In genomic region chr11:102323542-102324261, GRCh38 we compare ENCODE assay signal across 15 cellular contexts. TPM values are rescaled to one million over a fixed set of nuclear protein-coding genes. Genes with fewer than 3 reads are reported as not detected.
DNase-seq lines count a peak whose midpoint lies in the region; ATAC-seq and TF ChIP-seq lines count a peak whose summit lies in the region.
"Had no signal": no experiment of that assay in that cellular context is flagged by ENCODE, and none has a peak within 500 bp of the region (broad histone marks: within the 10 kb centered on the region; RNA-seq: fewer than 3 reads in every experiment).

No MANE protein-coding gene starts in this region.

- ATAC-seq in activated T-helper 17 cell treated with anti-CD3 and anti-CD28 coated beads, Interleukin-2, amount 50 U/mL, for 72 hours (replicated peaks): no peak
- ATAC-seq in gastroesophageal sphincter: peak; percentile 57
- no peak for ATAC-seq in WTC11
- ATAC-seq: HCT116 had no signal

- no peak for TF ChIP-seq EP300 in gastroesophageal sphincter (IDR thresholded peaks at IDR 0.05)

- H3K4me1 ChIP-seq in gastroesophageal sphincter: peaks cover 0 to 52% (median 8%) of the 10 kb centered on the region in 3 donors

- no peak for TF ChIP-seq POLR2A in gastroesophageal sphincter (IDR thresholded peaks at IDR 0.05)

- peaks cover 0 to 24% of the 10 kb centered on the region in 2 donors for H3K36me3 ChIP-seq in gastroesophageal sphincter

- H3K4me3 ChIP-seq in AG10803 (ENCODE audit: low read length): no peak overlapping the region
- no peak overlapping the region for H3K4me3 ChIP-seq in gastroesophageal sphincter
- H3K4me3 ChIP-seq: vagina had no signal

- POLR2A ChIA-PET in WTC11 (lab: Charles Lee): no interaction called here

- no peaks in the 10 kb centered on the region for H3K27me3 ChIP-seq in gastroesophageal sphincter
- H3K27me3 ChIP-seq: vagina had no signal

- peak overlapping the region; percentile 62 for H3K27ac Mint-ChIP-seq in activated T-helper 17 cell treated with anti-CD3 and anti-CD28 coated beads, Interleukin-2, amount 50 U/mL, for 72 hours
- no peak overlapping the region for H3K27ac Mint-ChIP-seq in WTC11

- H3K9me3 Mint-ChIP-seq in activated T-helper 17 cell treated with anti-CD3 and anti-CD28 coated beads, Interleukin-2, amount 50 U/mL, for 72 hours: no peaks in the 10 kb centered on the region
- H3K9me3 Mint-ChIP-seq in WTC11: no peaks in the 10 kb centered on the region
- H3K9me3 Mint-ChIP-seq: activated CD4-positive, alpha-beta T cell treated with anti-CD3 and anti-CD28 coated beads, Interleukin-2, amount 10 ng/mL, durations not matched to agents 7 days and 5 days; activated naive CD8-positive, alpha-beta T cell treated with anti-CD3 and anti-CD28 coated beads, Interleukin-2, amount 10 ng/mL, durations not matched to agents 7 days and 5 days; naive B cell had no signal

- H3K4me3 Mint-ChIP-seq in activated T-helper 17 cell treated with anti-CD3 and anti-CD28 coated beads, Interleukin-2, amount 50 U/mL, for 72 hours: peak overlapping the region; percentile 47
- no peak overlapping the region for H3K4me3 Mint-ChIP-seq in WTC11

- 87 to 89% methylated on average over 1 of the region's 1 CpG for WGBS in gastroesophageal sphincter (ENCODE audit: low coverage in 1 of 2), 2 donors

- no peak overlapping the region for H3K27ac ChIP-seq in gastroesophageal sphincter
- H3K27ac ChIP-seq: vagina had no signal

- TF ChIP-seq CTCF in AG10803 (conservative IDR thresholded peaks at IDR 0.05; ENCODE audit: low read length): no peak
- TF ChIP-seq CTCF in gastroesophageal sphincter (IDR thresholded peaks at IDR 0.05): no peak
- no peak for TF ChIP-seq CTCF in WTC11 (IDR thresholded peaks at IDR 0.05)

- H3K9me3 ChIP-seq in gastroesophageal sphincter: no peaks in the 10 kb centered on the region
- H3K9me3 ChIP-seq: vagina had no signal

- CTCF ChIA-PET in WTC11 (lab: Charles Lee): interaction anchor here (1.9 kb wide), 1 partner anchor 14 kb away, joined by 11 read pairs; no protein-coding TSS in a partner anchor

- H3K36me3 Mint-ChIP-seq in activated T-helper 17 cell treated with anti-CD3 and anti-CD28 coated beads, Interleukin-2, amount 50 U/mL, for 72 hours (ENCODE audit: low read depth): peaks cover 100% of the 10 kb centered on the region
- no peaks in the 10 kb centered on the region for H3K36me3 Mint-ChIP-seq in WTC11

- no peaks in the 10 kb centered on the region for H3K27me3 Mint-ChIP-seq in activated T-helper 17 cell treated with anti-CD3 and anti-CD28 coated beads, Interleukin-2, amount 50 U/mL, for 72 hours
- peaks cover 4% of the 10 kb centered on the region; the same call in 1 of the 2 replicates for H3K27me3 Mint-ChIP-seq in WTC11 (ENCODE audit: low read depth)
- H3K27me3 Mint-ChIP-seq: activated CD4-positive, alpha-beta T cell treated with anti-CD3 and anti-CD28 coated beads, Interleukin-2, amount 10 ng/mL, durations not matched to agents 7 days and 5 days; activated naive CD8-positive, alpha-beta T cell treated with anti-CD3 and anti-CD28 coated beads, Interleukin-2, amount 10 ng/mL, durations not matched to agents 7 days and 5 days; naive B cell had no signal

- H3K4me1 Mint-ChIP-seq in activated T-helper 17 cell treated with anti-CD3 and anti-CD28 coated beads, Interleukin-2, amount 50 U/mL, for 72 hours: peaks cover 17% of the 10 kb centered on the region
- H3K4me1 Mint-ChIP-seq in WTC11: no peaks in the 10 kb centered on the region

- peak; percentile 78 for DNase-seq in AG10803 (ENCODE audit: low read depth)
- peak; percentile 83 for DNase-seq in HCEC 1CT
- DNase-seq in amniotic stem cell (lab: John Stamatoyannopoulos, UW): no peak
- DNase-seq in NCI-H345 treated with DMSO at 0.1 percent for 48 hours (lab: John Stamatoyannopoulos, UW; ENCODE audit: unreplicated experiment): no peak
- DNase-seq in WTC11 (ENCODE audit: low spot score): no peak
- no peak for DNase-seq in stimulated activated CD4-positive, alpha-beta T cell treated with anti-CD3 and anti-CD28 coated beads, Interleukin-1b, Interleukin-23, amount 100 ng/mL, for 48 hours
- DNase-seq: activated CD4-positive, alpha-beta T cell treated with anti-CD3 and anti-CD28 coated beads, Interleukin-2, amount 10 ng/mL, durations not matched to agents 7 days and 5 days; activated naive CD8-positive, alpha-beta T cell treated with anti-CD3 and anti-CD28 coated beads, Interleukin-2, amount 10 ng/mL, durations not matched to agents 7 days and 5 days; naive B cell; NCI-H446 treated with DMSO at 0.1 percent for 48 hours; SIG-M5 had no signal

TF ChIP-seq in WTC11, 78 proteins besides CTCF, POLR2A, EP300 and RAD21 (continues in another document):
- TF ChIP-seq ZNF423 (CRISPR knock-in tag; IDR thresholded peaks at IDR 0.05): no peak
- TF ChIP-seq SMAD4 (CRISPR knock-in tag; IDR thresholded peaks at IDR 0.05): no peak
- no peak for TF ChIP-seq STAT6 (CRISPR knock-in tag; conservative IDR thresholded peaks at IDR 0.05; ENCODE audit: low read depth)
- TF ChIP-seq, protein P1, sequence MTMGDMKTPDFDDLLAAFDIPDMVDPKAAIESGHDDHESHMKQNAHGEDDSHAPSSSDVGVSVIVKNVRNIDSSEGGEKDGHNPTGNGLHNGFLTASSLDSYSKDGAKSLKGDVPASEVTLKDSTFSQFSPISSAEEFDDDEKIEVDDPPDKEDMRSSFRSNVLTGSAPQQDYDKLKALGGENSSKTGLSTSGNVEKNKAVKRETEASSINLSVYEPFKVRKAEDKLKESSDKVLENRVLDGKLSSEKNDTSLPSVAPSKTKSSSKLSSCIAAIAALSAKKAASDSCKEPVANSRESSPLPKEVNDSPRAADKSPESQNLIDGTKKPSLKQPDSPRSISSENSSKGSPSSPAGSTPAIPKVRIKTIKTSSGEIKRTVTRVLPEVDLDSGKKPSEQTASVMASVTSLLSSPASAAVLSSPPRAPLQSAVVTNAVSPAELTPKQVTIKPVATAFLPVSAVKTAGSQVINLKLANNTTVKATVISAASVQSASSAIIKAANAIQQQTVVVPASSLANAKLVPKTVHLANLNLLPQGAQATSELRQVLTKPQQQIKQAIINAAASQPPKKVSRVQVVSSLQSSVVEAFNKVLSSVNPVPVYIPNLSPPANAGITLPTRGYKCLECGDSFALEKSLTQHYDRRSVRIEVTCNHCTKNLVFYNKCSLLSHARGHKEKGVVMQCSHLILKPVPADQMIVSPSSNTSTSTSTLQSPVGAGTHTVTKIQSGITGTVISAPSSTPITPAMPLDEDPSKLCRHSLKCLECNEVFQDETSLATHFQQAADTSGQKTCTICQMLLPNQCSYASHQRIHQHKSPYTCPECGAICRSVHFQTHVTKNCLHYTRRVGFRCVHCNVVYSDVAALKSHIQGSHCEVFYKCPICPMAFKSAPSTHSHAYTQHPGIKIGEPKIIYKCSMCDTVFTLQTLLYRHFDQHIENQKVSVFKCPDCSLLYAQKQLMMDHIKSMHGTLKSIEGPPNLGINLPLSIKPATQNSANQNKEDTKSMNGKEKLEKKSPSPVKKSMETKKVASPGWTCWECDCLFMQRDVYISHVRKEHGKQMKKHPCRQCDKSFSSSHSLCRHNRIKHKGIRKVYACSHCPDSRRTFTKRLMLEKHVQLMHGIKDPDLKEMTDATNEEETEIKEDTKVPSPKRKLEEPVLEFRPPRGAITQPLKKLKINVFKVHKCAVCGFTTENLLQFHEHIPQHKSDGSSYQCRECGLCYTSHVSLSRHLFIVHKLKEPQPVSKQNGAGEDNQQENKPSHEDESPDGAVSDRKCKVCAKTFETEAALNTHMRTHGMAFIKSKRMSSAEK (CRISPR knock-in tag; IDR thresholded peaks at IDR 0.05; ENCODE audit: borderline replicate concordance): no peak
- no peak for TF ChIP-seq CREM (CRISPR knock-in tag; IDR thresholded peaks at IDR 0.05)
- no peak for TF ChIP-seq IRF1 (CRISPR knock-in tag; IDR thresholded peaks at IDR 0.05)
- TF ChIP-seq, protein P2, sequence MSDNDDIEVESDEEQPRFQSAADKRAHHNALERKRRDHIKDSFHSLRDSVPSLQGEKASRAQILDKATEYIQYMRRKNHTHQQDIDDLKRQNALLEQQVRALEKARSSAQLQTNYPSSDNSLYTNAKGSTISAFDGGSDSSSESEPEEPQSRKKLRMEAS (CRISPR knock-in tag; IDR thresholded peaks at IDR 0.05): no peak

RNA-seq across cellular contexts. Expression of gene BIRC3, which starts 6.4 kb away (rescaled TPM):
- 100 to 1,000 TPM; 124 to 355 TPM for total RNA-seq in activated T-helper 17 cell treated with anti-CD3 and anti-CD28 coated beads, Interleukin-2, amount 50 U/mL, for 72 hours
- total RNA-seq in gastroesophageal sphincter (10 to 100 TPM; 10.6 to 19.0 (median 14.0) TPM), WTC11 (2021) (0.33 to 0.50 TPM (median 0.39 TPM) in 3 replicates)

RNA-seq across cellular contexts. Expression of gene BIRC2, which starts 23.3 kb away (rescaled TPM):
- total RNA-seq in activated T-helper 17 cell treated with anti-CD3 and anti-CD28 coated beads, Interleukin-2, amount 50 U/mL, for 72 hours: 10 to 100 TPM; 27.3 to 60.9 TPM
- total RNA-seq in gastroesophageal sphincter: 10 to 100 TPM; 22.4 to 58.2 (median 34.0) TPM
- 22.3 to 24.3 TPM (median 23.3 TPM) in 3 replicates for total RNA-seq in WTC11 (2021)

Comparison
In these comparisons a context has a peak if more than half of its experiments do, and no peak if none do; other contexts are left out.
1. DNase-seq: peak in AG10803 (single experiment) and HCEC 1CT (single experiment); none in amniotic stem cell (single experiment), NCI-H345 treated with DMSO at 0.1 percent for 48 hours (single experiment), WTC11 (single experiment) and stimulated activated CD4-positive, alpha-beta T cell treated with anti-CD3 and anti-CD28 coated beads, Interleukin-1b, Interleukin-23, amount 100 ng/mL, for 48 hours (single experiment).